Comparison of ENCODE assay signal across 8 cellular contexts in genomic region chr9:127966416-127967150, GRCh38. TPM values are rescaled to one million over a fixed set of nuclear protein-coding genes. Genes with fewer than 3 reads are reported as not detected.
DNase-seq lines count a peak whose midpoint lies in the region; ATAC-seq, FAIRE-seq and TF ChIP-seq lines count a peak whose summit lies in the region.

No MANE protein-coding gene starts in this region.

- H3K4me3 ChIP-seq in pancreas (no peak overlapping the region), lower leg skin (ENCODE audit: low read depth, poor library complexity, severe bottlenecking) (no peak overlapping the region)

- FAIRE-seq in pancreas (lab: Jason Lieb, UNC) (no peak), H54 (lab: Jason Lieb, UNC) (no peak)

- TF ChIP-seq POLR2A in H54 (IDR thresholded peaks at IDR 0.05; ENCODE audit: low read depth, low read length) (no peak), lower leg skin (IDR thresholded peaks at IDR 0.05) (no peak)

- no peaks in the 10 kb centered on the region for H3K27me3 ChIP-seq in pancreas

- H3K27ac ChIP-seq in C4-2B (peak overlapping the region; percentile 85), pancreas (peak overlapping the region; percentile 60 to 95 (median 76))

- WGBS in pancreas, 2 donors, result 24 to 36% methylated on average over 8 of the region's 8 CpGs
- 46 to 53% methylated on average over 8 of the region's 8 CpGs for WGBS in lower leg skin, 2 donors

- TF ChIP-seq CTCF in C4-2B (conservative IDR thresholded peaks at IDR 0.05) (no peak), pancreas (IDR thresholded peaks at IDR 0.05) (no peak), lower leg skin (IDR thresholded peaks at IDR 0.05) (no peak)

- intact Hi-C loops in pancreas (cut with DNase I) (no loop called here), lower leg skin (cut with DNase I; ENCODE audit: low total_unique reads) (no loop called here)

- H3K9me3 ChIP-seq in pancreas, result no peaks in the 10 kb centered on the region

- H3K4me1 ChIP-seq in pancreas, result peaks cover 44 to 69% (median 48%) of the 10 kb centered on the region in 3 donors

- ATAC-seq in pancreas (peak; percentile 15 to 56 (median 48)), GM21360 (IDR thresholded peaks at IDR 0.05; ENCODE audit: unreplicated experiment) (no peak), HG02610 (IDR thresholded peaks at IDR 0.05; ENCODE audit: unreplicated experiment) (no peak)

- DNase-seq in NCI-H1092 (lab: John Stamatoyannopoulos, UW) (peak; percentile 42), dermis blood vessel endothelial cell (peak; percentile 34), pancreas (peak in 5 of 6 donors; percentile 39 to 81 (median 79)), H54 (ENCODE audit: insufficient read length, low spot score) (no peak), lower leg skin (ENCODE audit: low spot score in 2 of 2) (no peak)

- no peaks in the 10 kb centered on the region for H3K36me3 ChIP-seq in pancreas

RNA-seq across cellular contexts. Expression of gene EEIG1, which starts 14.2 kb away (rescaled TPM):
- total RNA-seq in dermis blood vessel endothelial cell (8.3 and 34.4 TPM in 2 replicates), pancreas (10 to 100 TPM; 47.7 to 85.4 (median 69.1) TPM), lower leg skin (10 to 100 TPM; 33.0 to 81.3 (median 48.9) TPM)
- 10 to 100 TPM; 25.4 to 56.5 TPM for polyA plus RNA-seq in pancreas

RNA-seq across cellular contexts. Expression of gene DPM2, which starts 28.9 kb away (rescaled TPM):
- total RNA-seq in dermis blood vessel endothelial cell (8.5 and 9.9 TPM in 2 replicates), pancreas (10 to 100 TPM; 19.6 to 34.9 (median 25.5) TPM), lower leg skin (10 to 100 TPM; 11.9 to 21.1 (median 15.8) TPM)
- 10 to 100 TPM; 39.0 to 56.8 TPM for polyA plus RNA-seq in pancreas

RNA-seq across cellular contexts. Expression of gene PIP5KL1, which starts 36.0 kb away (rescaled TPM):
- total RNA-seq in dermis blood vessel endothelial cell (0.51 and 0.70 TPM in 2 replicates), pancreas (1 to 10 TPM; 1.0 to 2.2 (median 1.2) TPM), lower leg skin (10 to 100 TPM in 1 of 4 donors, 1 to 10 TPM in 3; 4.1 to 11.3 (median 8.4) TPM)
- polyA plus RNA-seq in pancreas, result 1 to 10 TPM in 1 of 2 donors, under 1 TPM in 1; 0.80 to 2.5 TPM

RNA-seq across cellular contexts. Expression of gene ST6GALNAC4, which starts 49.7 kb away (rescaled TPM):
- total RNA-seq in dermis blood vessel endothelial cell, result 50.0 and 98.0 TPM in 2 replicates
- total RNA-seq in pancreas, result 10 to 100 TPM; 25.9 to 66.6 (median 41.3) TPM
- 10 to 100 TPM; 22.2 to 27.7 TPM for polyA plus RNA-seq in pancreas
- total RNA-seq in lower leg skin, result 10 to 100 TPM in 2 of 4 donors, 1 to 10 TPM in 2; 4.6 to 28.5 (median 16.5) TPM

Comparison
In these comparisons a context has a peak if more than half of its experiments do, and no peak if none do; other contexts are left out.
1. DNase-seq: peak in NCI-H1092 (single experiment), dermis blood vessel endothelial cell (single experiment) and pancreas (5 of 6); none in H54 (single experiment) and lower leg skin (0 of 2).
2. ATAC-seq: peak in pancreas (4 of 4); none in GM21360 (single experiment) and HG02610 (single experiment).